In genomic region chr2:205642562-205643350, GRCh38 we compare ENCODE assay signal across 1 cellular context.
TF ChIP-seq lines count a peak whose summit lies in the region.

No MANE protein-coding gene starts in this region.

TF ChIP-seq in GM23338, 12 proteins besides CTCF, POLR2A, EP300 and RAD21:
- no peak for TF ChIP-seq REST (IDR thresholded peaks at IDR 0.05; ENCODE audit: unreplicated experiment)
TF ChIP-seq in GM23338: peak in this region for 0.
